ENCODE assay signal across 17 cellular contexts in the genomic region with DNA sequence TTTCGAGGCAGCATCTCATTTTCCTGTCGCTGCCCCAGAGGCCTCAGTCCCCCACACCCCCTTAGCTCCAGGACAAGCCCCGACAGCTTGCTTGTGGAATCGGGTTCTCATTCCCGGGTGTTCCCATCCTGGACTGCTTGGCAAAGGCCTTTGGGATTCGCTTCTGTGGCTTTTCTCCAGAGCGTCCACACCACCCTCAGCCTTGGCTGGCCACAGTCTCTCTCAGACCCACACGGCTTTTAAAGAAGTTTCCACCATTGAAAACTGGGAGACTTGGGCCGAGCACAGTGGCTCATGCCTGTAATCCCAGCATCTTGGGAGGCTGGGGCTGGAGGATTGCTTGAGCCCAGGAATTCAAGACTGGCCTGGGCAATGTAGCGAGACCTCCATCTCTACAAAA. TPM values are rescaled to one million over a fixed set of nuclear protein-coding genes. Genes with fewer than 3 reads are reported as not detected.
DNase-seq lines count a peak whose midpoint lies in the region; ATAC-seq, FAIRE-seq and TF ChIP-seq lines count a peak whose summit lies in the region.
"Had no signal": no experiment of that assay in that cellular context is flagged by ENCODE, and none has a peak within 500 bp of the region (broad histone marks: within the 10 kb centered on the region; RNA-seq: fewer than 3 reads in every experiment).

No MANE protein-coding gene starts in this region.

- intact Hi-C loops in dendritic cell treated with granulocyte-macrophage colony-stimulating factor and Interleukin-4, amounts not matched to agents 40 ng/mL and 50 ng/mL, for 4 days (cut with micrococcal nuclease) = no loop called here
- intact Hi-C loops in gastrocnemius medialis (cut with DNase I; ENCODE audit: low total_unique reads) = no loop called here

- H3K79me2 ChIP-seq in osteoblast (ENCODE audit: insufficient read depth, low read length) = no peaks in the 10 kb centered on the region

- peak; percentile 5 for DNase-seq in activated CD8-positive, alpha-beta memory T cell treated with anti-CD3 and anti-CD28 coated beads, Interleukin-2, amount 50 U/mL, for 4 hours
- no peak for DNase-seq in activated CD8-positive, alpha-beta memory T cell treated with anti-CD3 and anti-CD28 coated beads for 24 hours
- DNase-seq in 8988T (peak; percentile 23), osteoblast (ENCODE audit: insufficient read length, low spot score, missing footprints) (peak; percentile 83), gastrocnemius medialis (no peak), NOMO-1 treated with DMSO at 0.1 percent for 48 hours (lab: John Stamatoyannopoulos, UW; ENCODE audit: unreplicated experiment) (no peak), H54 (ENCODE audit: insufficient read length, low spot score) (no peak)
- DNase-seq: Caco-2, Karpas-422, MM.1S, NCI-H1105, NCI-H187 treated with DMSO at 0.1 percent for 48 hours, NCI-H446, PC-3 had no signal

- H3K9me3 ChIP-seq in osteoblast (ENCODE audit: low read depth, low read length) (no peaks in the 10 kb centered on the region), gastrocnemius medialis (no peaks in the 10 kb centered on the region)
- H3K9me3 ChIP-seq: Caco-2 had no signal

- no peak for ATAC-seq in gastrocnemius medialis
- ATAC-seq: PC-3 had no signal

- no peak overlapping the region for H2AFZ ChIP-seq in osteoblast (ENCODE audit: low read length)

- no peak for FAIRE-seq in H54 (lab: Jason Lieb, UNC)

- H3K27me3 ChIP-seq in osteoblast (ENCODE audit: insufficient read depth, low read length) = no peaks in the 10 kb centered on the region
- H3K27me3 ChIP-seq in gastrocnemius medialis = no peaks in the 10 kb centered on the region

- H3K27ac Mint-ChIP-seq in dendritic cell treated with granulocyte-macrophage colony-stimulating factor and Interleukin-4, amounts not matched to agents 40 ng/mL and 50 ng/mL, for 4 days = peak overlapping the region; percentile 97

- H3K27ac ChIP-seq in osteoblast (ENCODE audit: low read depth, low read length) = no peak overlapping the region
- no peak overlapping the region for H3K27ac ChIP-seq in gastrocnemius medialis

- H3K36me3 Mint-ChIP-seq in dendritic cell treated with granulocyte-macrophage colony-stimulating factor and Interleukin-4, amounts not matched to agents 40 ng/mL and 50 ng/mL, for 4 days (ENCODE audit: low read depth) = peaks cover 19% of the 10 kb centered on the region

- H3K4me1 ChIP-seq in osteoblast (ENCODE audit: insufficient read depth, low read length) (no peaks in the 10 kb centered on the region), gastrocnemius medialis (no peaks in the 10 kb centered on the region)
- H3K4me1 ChIP-seq: Caco-2 had no signal

- H3K4me3 ChIP-seq in osteoblast (ENCODE audit: insufficient read depth, low read length) (no peak overlapping the region), gastrocnemius medialis (no peak overlapping the region)

- in situ Hi-C loops in gastrocnemius medialis (cut with MboI; ENCODE audit: low sequenced_read_pairs in 4 of 4) = no loop called here

- H3K36me3 ChIP-seq in osteoblast (ENCODE audit: insufficient read depth, low read length) (no peaks in the 10 kb centered on the region), gastrocnemius medialis (no peaks in the 10 kb centered on the region)

- H3K4me1 Mint-ChIP-seq in dendritic cell treated with granulocyte-macrophage colony-stimulating factor and Interleukin-4, amounts not matched to agents 40 ng/mL and 50 ng/mL, for 4 days (ENCODE audit: low read depth) = peaks cover 86% of the 10 kb centered on the region

- no peak for TF ChIP-seq POLR2A in gastrocnemius medialis (IDR thresholded peaks at IDR 0.05)
- TF ChIP-seq POLR2A in H54 (IDR thresholded peaks at IDR 0.05; ENCODE audit: low read depth, low read length) = no peak

- H3K4me2 ChIP-seq in osteoblast (ENCODE audit: insufficient read depth, low read length) = no peak overlapping the region

- H3K4me3 Mint-ChIP-seq in dendritic cell treated with granulocyte-macrophage colony-stimulating factor and Interleukin-4, amounts not matched to agents 40 ng/mL and 50 ng/mL, for 4 days = no peak overlapping the region
- H3K4me3 Mint-ChIP-seq: H9 had no signal

- H3K9me3 Mint-ChIP-seq in dendritic cell treated with granulocyte-macrophage colony-stimulating factor and Interleukin-4, amounts not matched to agents 40 ng/mL and 50 ng/mL, for 4 days = no peaks in the 10 kb centered on the region
- H3K9me3 Mint-ChIP-seq: H9 had no signal

- H4K20me1 ChIP-seq in osteoblast (ENCODE audit: insufficient read depth, low read length) = no peaks in the 10 kb centered on the region

- H3K27me3 Mint-ChIP-seq in dendritic cell treated with granulocyte-macrophage colony-stimulating factor and Interleukin-4, amounts not matched to agents 40 ng/mL and 50 ng/mL, for 4 days = peaks cover 3% of the 10 kb centered on the region

- no peak for TF ChIP-seq CTCF in osteoblast (IDR thresholded peaks at IDR 0.05; ENCODE audit: extremely low read depth, low read depth, low read length)
- no peak for TF ChIP-seq CTCF in gastrocnemius medialis (IDR thresholded peaks at IDR 0.05 in 4 of 5, conservative IDR thresholded peaks at IDR 0.05 in 1 of 5)

RNA-seq across cellular contexts. Expression of gene ESPNL, which starts 2.7 kb away (rescaled TPM):
- total RNA-seq in osteoblast (1.8 and 9.8 TPM in 2 replicates), gastrocnemius medialis (under 1 TPM in 1 of 4 donors, not detected in 3; 0.11 TPM)
- total RNA-seq: A172, Caco-2, PC-3 had no signal

RNA-seq across cellular contexts. Expression of gene KLHL30, which starts 35.6 kb away (rescaled TPM):
- total RNA-seq in osteoblast (under 0.01 TPM in 2 replicates), gastrocnemius medialis (100 to 1,000 TPM in 3 of 4 donors, 10 to 100 TPM in 1; 37.9 to 224 (median 142) TPM)
- total RNA-seq: H9, PC-3 had no signal

RNA-seq across cellular contexts. Expression of gene SCLY, which starts 42.1 kb away (rescaled TPM):
- total RNA-seq in osteoblast = 11.6 and 12.4 TPM in 2 replicates
- 1 to 10 TPM; 3.3 to 9.7 (median 5.6) TPM for total RNA-seq in gastrocnemius medialis

RNA-seq across cellular contexts. Expression of gene ERFE, which starts 55.9 kb away (rescaled TPM):
- total RNA-seq in osteoblast (0.88 and 1.8 TPM in 2 replicates), gastrocnemius medialis (1 to 10 TPM in 2 of 4 donors, under 1 TPM in 2; 0.46 to 3.3 (median 1.3) TPM)

Comparison
In these comparisons a context has a peak if more than half of its experiments do, and no peak if none do; other contexts are left out.
1. DNase-seq: peak in activated CD8-positive, alpha-beta memory T cell treated with anti-CD3 and anti-CD28 coated beads, Interleukin-2, amount 50 U/mL, for 4 hours (single experiment), 8988T (single experiment) and osteoblast (single experiment); none in activated CD8-positive, alpha-beta memory T cell treated with anti-CD3 and anti-CD28 coated beads for 24 hours (single experiment), gastrocnemius medialis (0 of 2), NOMO-1 treated with DMSO at 0.1 percent for 48 hours (single experiment) and H54 (single experiment).
2. RNA of gene KLHL30, which starts 35.6 kb away (total RNA-seq): 37.9 to 224 TPM in gastrocnemius medialis; under 0.01 TPM in osteoblast; every median in the first group is over 10 times any median in the second.